Comparison of ENCODE assay signal across 8 cellular contexts in the genomic region with DNA sequence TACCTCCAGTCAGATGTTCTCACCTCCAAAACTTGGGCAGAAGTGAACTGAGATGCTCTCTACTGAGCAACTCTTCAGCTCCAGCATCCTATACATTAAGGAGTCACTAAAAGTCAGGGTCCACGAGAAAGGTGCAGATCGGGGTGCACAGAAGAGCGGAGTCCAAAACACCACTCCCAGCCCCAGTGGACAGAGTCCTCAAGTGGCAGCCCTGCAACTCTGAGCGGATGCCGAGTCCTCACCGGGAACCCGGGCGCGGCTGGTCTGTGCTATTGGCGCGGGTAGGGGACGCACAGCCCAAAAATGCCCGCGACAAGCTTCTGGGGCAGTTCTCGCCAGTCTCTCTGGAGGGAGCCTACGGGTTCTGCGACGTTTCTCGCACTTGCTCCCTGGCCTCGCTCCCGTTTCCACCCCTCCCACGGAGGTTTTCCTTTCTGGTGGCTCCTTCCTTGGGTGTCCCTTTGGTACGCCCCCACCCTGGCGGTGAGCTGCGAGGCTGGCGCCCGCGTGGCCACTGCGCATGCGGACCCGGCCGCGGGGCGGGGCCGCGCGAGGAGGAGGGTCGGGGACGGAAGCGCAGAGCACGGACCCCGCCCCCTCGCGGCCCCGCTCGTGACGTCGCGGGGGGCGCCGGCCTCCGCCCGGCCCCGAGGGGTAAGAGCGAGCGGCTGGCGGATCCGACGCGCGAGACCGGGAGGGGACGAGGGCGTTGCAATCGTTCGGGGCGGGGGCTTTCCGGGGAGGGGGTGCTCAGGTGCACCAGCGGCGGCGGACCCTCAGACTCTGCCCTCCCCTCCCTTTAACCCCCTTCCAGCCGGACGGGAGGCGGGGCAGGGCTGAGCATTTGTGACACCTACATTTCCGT. TPM values are rescaled to one million over a fixed set of nuclear protein-coding genes. Genes with fewer than 3 reads are reported as not detected.
A peak's percentile ranks its signal among the peaks of the same experiment; 100 is the strongest.
DNase-seq lines count a peak whose midpoint lies in the region; ATAC-seq and TF ChIP-seq lines count a peak whose summit lies in the region.

TSS of gene TMEM219 (plus strand) at position 601 of the 865 bp plus-strand sequence. CDS start 1,065 bp downstream, outside the sequence.

- peak within 1 kb of the TSS; percentile 79 for H3K4me3 Mint-ChIP-seq in Caco-2 (ENCODE audit: unreplicated experiment)

- TF ChIP-seq CTCF in Caco-2 (IDR thresholded peaks at IDR 0.05; ENCODE audit: insufficient read depth in 1 of 2, low read depth in 1 of 2, low read length in 1 of 2, severe bottlenecking in 1 of 2, unreplicated experiment in 1 of 2) = peak in 1 of 2 experiments; percentile 48

- H3K4me3 ChIP-seq in Caco-2 (ENCODE audit: low read depth, low read length) = peak within 1 kb of the TSS; percentile 78
- H3K4me3 ChIP-seq in HUES64 (ENCODE audit: low read length) = peak within 1 kb of the TSS; percentile 74

- CTCF ChIA-PET in Caco-2 (lab: Charles Lee) = interaction anchor here (0.6 to 1.6 kb wide), 9 partner anchors 12 to 154 kb away, joined by 3 to 9 read pairs (median 4); partner anchors contain the start of genes CDIPT, KCTD13, SEZ6L2 and TAOK2

- peak within 1 kb of the TSS; percentile 79 for H3K27ac Mint-ChIP-seq in Caco-2 (ENCODE audit: unreplicated experiment)

- H3K4me1 ChIP-seq in Caco-2 (no peaks in the 10 kb centered on the region), HUES64 (ENCODE audit: insufficient read depth, low read length) (peaks cover 10% of the 10 kb centered on the region; the same call in 1 of the 2 replicates)

- no peaks in the 10 kb centered on the region for H3K9me3 ChIP-seq in Caco-2
- no peaks in the 10 kb centered on the region for H3K9me3 ChIP-seq in HUES64 (ENCODE audit: insufficient read depth, low read depth, low read length)

- DNase-seq in Caco-2 (peak; percentile 89 to 96), OCI-M1 (lab: John Stamatoyannopoulos, UW) (peak; percentile 97), activated T-cell treated with anti-CD3 and anti-CD28 coated beads for 24 hours (ENCODE audit: low read depth) (peak; percentile 92), epithelial cell of prostate (ENCODE audit: low read depth, low spot score) (no peak), mucosa of gallbladder (ENCODE audit: low spot score) (peak; percentile 92)
- peak; percentile 83 to 85 for DNase-seq in stimulated activated CD8-positive, alpha-beta memory T cell treated with anti-CD3 and anti-CD28 coated beads, Interleukin-4, amount 100 ng/mL, for 4 hours (ENCODE audit: low read depth in 2 of 2, low spot score in 1 of 2)

- intact Hi-C loops in Caco-2 (cut with micrococcal nuclease; ENCODE audit: unreplicated experiment) = loop anchor here (1.0 to 2.0 kb wide), 3 partner anchors 18 to 35 kb away; partner anchors contain the start of genes HIRIP3 and KCTD13

- H3K4me1 Mint-ChIP-seq in Caco-2 (ENCODE audit: low read depth, unreplicated experiment) = peaks cover 8% of the 10 kb centered on the region

- ATAC-seq in GM21390 (IDR thresholded peaks at IDR 0.05; ENCODE audit: unreplicated experiment) = peak; percentile 72

- peak within 1 kb of the TSS; percentile 53 for H3K27ac ChIP-seq in HUES64 (ENCODE audit: low read depth, low read length)
- H3K27ac ChIP-seq in epithelial cell of prostate = peak within 1 kb of the TSS; percentile 67

- peaks cover 5% of the 10 kb centered on the region for H3K36me3 Mint-ChIP-seq in Caco-2 (ENCODE audit: insufficient read depth, unreplicated experiment)

- under 1% methylated on average over 75 of the region's 75 CpGs for WGBS in HUES64

- H3K27me3 Mint-ChIP-seq in Caco-2 (ENCODE audit: insufficient read depth, unreplicated experiment) = no peaks in the 10 kb centered on the region

- peak within 1 kb of the TSS; percentile 87 for H3K9ac ChIP-seq in HUES64 (ENCODE audit: low read depth, low read length)

- H3K9me3 Mint-ChIP-seq in Caco-2 (ENCODE audit: unreplicated experiment) = no peaks in the 10 kb centered on the region

- no TSS peak for BruUV-seq in Caco-2 (replicated peaks; lab: Mats Ljungman, UMichigan)

- no peaks in the 10 kb centered on the region for H3K27me3 ChIP-seq in Caco-2 (replicated peaks; ENCODE audit: control insufficient read depth, insufficient read depth, low read length)
- H3K27me3 ChIP-seq in HUES64 (ENCODE audit: insufficient read depth, low read length) = no peaks in the 10 kb centered on the region; the same call in 1 of the 2 replicates

- POLR2A ChIA-PET in Caco-2 (lab: Charles Lee) = interaction anchor here (0.5 to 1.6 kb wide), 8 partner anchors 10 to 689 kb away, joined by 3 to 18 read pairs (median 4); partner anchors contain the start of genes KCTD13, SEZ6L2 and TAOK2

- H3K36me3 ChIP-seq in Caco-2 (ENCODE audit: control insufficient read depth, insufficient read depth, low read length) (no peaks in the 10 kb centered on the region), HUES64 (ENCODE audit: insufficient read depth, low read length) (peaks cover 10% of the 10 kb centered on the region; the same call in 1 of the 2 replicates)

RNA-seq across cellular contexts. Expression of gene TMEM219, which starts in this region (rescaled TPM):
- total RNA-seq in Caco-2 (2022) (54.5 and 57.7 TPM in 2 replicates), mucosa of gallbladder (167 TPM)
- 61.8 TPM for polyA plus RNA-seq in HUES64 (2013, experiment 1 of 2)
- 82.6 TPM for polyA plus RNA-seq in HUES64 (2013, experiment 2 of 2)
